Comparison of ENCODE assay signal across 2 cellular contexts in genomic region chr12:54455760-54456469, GRCh38.
TF ChIP-seq lines count a peak whose summit lies in the region.

No MANE protein-coding gene starts in this region.

TF ChIP-seq in liver, 16 proteins besides CTCF, POLR2A, EP300 and RAD21:
- TF ChIP-seq SP1 (IDR thresholded peaks at IDR 0.05), result no peak
- TF ChIP-seq FOXA1 (IDR thresholded peaks at IDR 0.05), result no peak
- TF ChIP-seq GABPA (IDR thresholded peaks at IDR 0.05 in 1 of 2, conservative IDR thresholded peaks at IDR 0.05 in 1 of 2), result no peak
- no peak for TF ChIP-seq EGR1 (IDR thresholded peaks at IDR 0.05; ENCODE audit: low read depth in 2 of 2)
- no peak for TF ChIP-seq HNF4G (IDR thresholded peaks at IDR 0.05)
- TF ChIP-seq RXRA (IDR thresholded peaks at IDR 0.05), result peak in 1 of 2 donors; percentile 37
- TF ChIP-seq, protein P1, sequence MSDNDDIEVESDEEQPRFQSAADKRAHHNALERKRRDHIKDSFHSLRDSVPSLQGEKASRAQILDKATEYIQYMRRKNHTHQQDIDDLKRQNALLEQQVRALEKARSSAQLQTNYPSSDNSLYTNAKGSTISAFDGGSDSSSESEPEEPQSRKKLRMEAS (IDR thresholded peaks at IDR 0.05), result no peak
- peak; percentile 68 to 78 for TF ChIP-seq HNF4A (conservative IDR thresholded peaks at IDR 0.05)
- TF ChIP-seq, protein P2, sequence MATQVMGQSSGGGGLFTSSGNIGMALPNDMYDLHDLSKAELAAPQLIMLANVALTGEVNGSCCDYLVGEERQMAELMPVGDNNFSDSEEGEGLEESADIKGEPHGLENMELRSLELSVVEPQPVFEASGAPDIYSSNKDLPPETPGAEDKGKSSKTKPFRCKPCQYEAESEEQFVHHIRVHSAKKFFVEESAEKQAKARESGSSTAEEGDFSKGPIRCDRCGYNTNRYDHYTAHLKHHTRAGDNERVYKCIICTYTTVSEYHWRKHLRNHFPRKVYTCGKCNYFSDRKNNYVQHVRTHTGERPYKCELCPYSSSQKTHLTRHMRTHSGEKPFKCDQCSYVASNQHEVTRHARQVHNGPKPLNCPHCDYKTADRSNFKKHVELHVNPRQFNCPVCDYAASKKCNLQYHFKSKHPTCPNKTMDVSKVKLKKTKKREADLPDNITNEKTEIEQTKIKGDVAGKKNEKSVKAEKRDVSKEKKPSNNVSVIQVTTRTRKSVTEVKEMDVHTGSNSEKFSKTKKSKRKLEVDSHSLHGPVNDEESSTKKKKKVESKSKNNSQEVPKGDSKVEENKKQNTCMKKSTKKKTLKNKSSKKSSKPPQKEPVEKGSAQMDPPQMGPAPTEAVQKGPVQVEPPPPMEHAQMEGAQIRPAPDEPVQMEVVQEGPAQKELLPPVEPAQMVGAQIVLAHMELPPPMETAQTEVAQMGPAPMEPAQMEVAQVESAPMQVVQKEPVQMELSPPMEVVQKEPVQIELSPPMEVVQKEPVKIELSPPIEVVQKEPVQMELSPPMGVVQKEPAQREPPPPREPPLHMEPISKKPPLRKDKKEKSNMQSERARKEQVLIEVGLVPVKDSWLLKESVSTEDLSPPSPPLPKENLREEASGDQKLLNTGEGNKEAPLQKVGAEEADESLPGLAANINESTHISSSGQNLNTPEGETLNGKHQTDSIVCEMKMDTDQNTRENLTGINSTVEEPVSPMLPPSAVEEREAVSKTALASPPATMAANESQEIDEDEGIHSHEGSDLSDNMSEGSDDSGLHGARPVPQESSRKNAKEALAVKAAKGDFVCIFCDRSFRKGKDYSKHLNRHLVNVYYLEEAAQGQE (IDR thresholded peaks at IDR 0.05), result no peak
- no peak for TF ChIP-seq FOXA2 (IDR thresholded peaks at IDR 0.05)
- TF ChIP-seq JUND (IDR thresholded peaks at IDR 0.05), result no peak
- no peak for TF ChIP-seq ATF3 (IDR thresholded peaks at IDR 0.05)

TF ChIP-seq in HepG2, 621 proteins besides CTCF, POLR2A, EP300 and RAD21:
- TF ChIP-seq PRPF4 (IDR thresholded peaks at IDR 0.05; ENCODE audit: low read depth, low read length, poor library complexity, severe bottlenecking) (no peak), ZNF17 (CRISPR knock-in tag; IDR thresholded peaks at IDR 0.05) (no peak), RBM39 (IDR thresholded peaks at IDR 0.05; ENCODE audit: low read depth, low read length, poor library complexity, severe bottlenecking) (no peak), ARID5B (CRISPR knock-in tag; IDR thresholded peaks at IDR 0.05) (no peak), KLF9 (CRISPR knock-in tag; IDR thresholded peaks at IDR 0.05; ENCODE audit: low read depth) (no peak), HBP1 (CRISPR knock-in tag; IDR thresholded peaks at IDR 0.05; ENCODE audit: low read depth) (no peak), SOX13 (IDR thresholded peaks at IDR 0.05) (no peak), SOX13 (CRISPR knock-in tag; conservative IDR thresholded peaks at IDR 0.05 in 1 of 2, IDR thresholded peaks at IDR 0.05 in 1 of 2) (no peak), ATM (IDR thresholded peaks at IDR 0.05; ENCODE audit: borderline replicate concordance) (no peak)
- TF ChIP-seq, protein P3, sequence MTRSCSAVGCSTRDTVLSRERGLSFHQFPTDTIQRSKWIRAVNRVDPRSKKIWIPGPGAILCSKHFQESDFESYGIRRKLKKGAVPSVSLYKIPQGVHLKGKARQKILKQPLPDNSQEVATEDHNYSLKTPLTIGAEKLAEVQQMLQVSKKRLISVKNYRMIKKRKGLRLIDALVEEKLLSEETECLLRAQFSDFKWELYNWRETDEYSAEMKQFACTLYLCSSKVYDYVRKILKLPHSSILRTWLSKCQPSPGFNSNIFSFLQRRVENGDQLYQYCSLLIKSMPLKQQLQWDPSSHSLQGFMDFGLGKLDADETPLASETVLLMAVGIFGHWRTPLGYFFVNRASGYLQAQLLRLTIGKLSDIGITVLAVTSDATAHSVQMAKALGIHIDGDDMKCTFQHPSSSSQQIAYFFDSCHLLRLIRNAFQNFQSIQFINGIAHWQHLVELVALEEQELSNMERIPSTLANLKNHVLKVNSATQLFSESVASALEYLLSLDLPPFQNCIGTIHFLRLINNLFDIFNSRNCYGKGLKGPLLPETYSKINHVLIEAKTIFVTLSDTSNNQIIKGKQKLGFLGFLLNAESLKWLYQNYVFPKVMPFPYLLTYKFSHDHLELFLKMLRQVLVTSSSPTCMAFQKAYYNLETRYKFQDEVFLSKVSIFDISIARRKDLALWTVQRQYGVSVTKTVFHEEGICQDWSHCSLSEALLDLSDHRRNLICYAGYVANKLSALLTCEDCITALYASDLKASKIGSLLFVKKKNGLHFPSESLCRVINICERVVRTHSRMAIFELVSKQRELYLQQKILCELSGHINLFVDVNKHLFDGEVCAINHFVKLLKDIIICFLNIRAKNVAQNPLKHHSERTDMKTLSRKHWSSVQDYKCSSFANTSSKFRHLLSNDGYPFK (CRISPR knock-in tag; IDR thresholded peaks at IDR 0.05; ENCODE audit: borderline replicate concordance), result no peak
- TF ChIP-seq, protein P4, sequence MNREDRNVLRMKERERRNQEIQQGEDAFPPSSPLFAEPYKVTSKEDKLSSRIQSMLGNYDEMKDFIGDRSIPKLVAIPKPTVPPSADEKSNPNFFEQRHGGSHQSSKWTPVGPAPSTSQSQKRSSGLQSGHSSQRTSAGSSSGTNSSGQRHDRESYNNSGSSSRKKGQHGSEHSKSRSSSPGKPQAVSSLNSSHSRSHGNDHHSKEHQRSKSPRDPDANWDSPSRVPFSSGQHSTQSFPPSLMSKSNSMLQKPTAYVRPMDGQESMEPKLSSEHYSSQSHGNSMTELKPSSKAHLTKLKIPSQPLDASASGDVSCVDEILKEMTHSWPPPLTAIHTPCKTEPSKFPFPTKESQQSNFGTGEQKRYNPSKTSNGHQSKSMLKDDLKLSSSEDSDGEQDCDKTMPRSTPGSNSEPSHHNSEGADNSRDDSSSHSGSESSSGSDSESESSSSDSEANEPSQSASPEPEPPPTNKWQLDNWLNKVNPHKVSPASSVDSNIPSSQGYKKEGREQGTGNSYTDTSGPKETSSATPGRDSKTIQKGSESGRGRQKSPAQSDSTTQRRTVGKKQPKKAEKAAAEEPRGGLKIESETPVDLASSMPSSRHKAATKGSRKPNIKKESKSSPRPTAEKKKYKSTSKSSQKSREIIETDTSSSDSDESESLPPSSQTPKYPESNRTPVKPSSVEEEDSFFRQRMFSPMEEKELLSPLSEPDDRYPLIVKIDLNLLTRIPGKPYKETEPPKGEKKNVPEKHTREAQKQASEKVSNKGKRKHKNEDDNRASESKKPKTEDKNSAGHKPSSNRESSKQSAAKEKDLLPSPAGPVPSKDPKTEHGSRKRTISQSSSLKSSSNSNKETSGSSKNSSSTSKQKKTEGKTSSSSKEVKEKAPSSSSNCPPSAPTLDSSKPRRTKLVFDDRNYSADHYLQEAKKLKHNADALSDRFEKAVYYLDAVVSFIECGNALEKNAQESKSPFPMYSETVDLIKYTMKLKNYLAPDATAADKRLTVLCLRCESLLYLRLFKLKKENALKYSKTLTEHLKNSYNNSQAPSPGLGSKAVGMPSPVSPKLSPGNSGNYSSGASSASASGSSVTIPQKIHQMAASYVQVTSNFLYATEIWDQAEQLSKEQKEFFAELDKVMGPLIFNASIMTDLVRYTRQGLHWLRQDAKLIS (CRISPR knock-in tag; IDR thresholded peaks at IDR 0.05), result no peak
